ENCODE assay signal across 16 cellular contexts in the genomic region with DNA sequence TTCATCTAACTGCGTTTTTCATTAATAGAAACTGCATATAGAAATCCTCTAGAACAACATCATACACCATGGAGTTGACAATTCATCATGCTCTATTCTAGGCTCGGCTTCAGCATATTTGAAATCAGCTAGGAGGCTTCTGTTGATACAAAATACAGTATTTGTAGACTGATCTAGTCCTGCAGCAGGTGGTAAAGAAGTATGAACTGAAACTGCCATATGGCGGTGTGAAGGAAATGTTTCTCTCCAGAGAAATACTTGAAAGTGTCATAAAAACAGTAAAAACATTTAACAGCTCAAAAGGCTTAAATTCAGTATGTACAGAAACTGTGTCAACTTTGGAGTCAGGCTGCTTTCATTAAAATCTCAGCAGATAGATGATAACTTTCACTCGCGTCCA. TPM values are rescaled to one million over a fixed set of nuclear protein-coding genes. Genes with fewer than 3 reads are reported as not detected.
DNase-seq lines count a peak whose midpoint lies in the region; ATAC-seq and TF ChIP-seq lines count a peak whose summit lies in the region.
"Had no signal": no experiment of that assay in that cellular context is flagged by ENCODE, and none has a peak within 500 bp of the region (broad histone marks: within the 10 kb centered on the region; RNA-seq: fewer than 3 reads in every experiment).

No MANE protein-coding gene starts in this region.

- no peak for TF ChIP-seq POLR2A in vagina (IDR thresholded peaks at IDR 0.05)

- H3K4me1 ChIP-seq in vagina = no peaks in the 10 kb centered on the region
- H3K4me1 ChIP-seq in foreskin keratinocyte = no peaks in the 10 kb centered on the region

- no peaks in the 10 kb centered on the region for H3K9me3 ChIP-seq in vagina
- H3K9me3 ChIP-seq: neutrophil had no signal

- H3K9me3 Mint-ChIP-seq in stimulated activated effector memory CD8-positive, alpha-beta T cell treated with anti-CD3 and anti-CD28 coated beads, Interleukin-12 subunit alpha, Interleukin-12 subunit beta, amount 100 ng/mL, for 72 hours = no peaks in the 10 kb centered on the region
- H3K9me3 Mint-ChIP-seq: activated CD8-positive, alpha-beta T cell treated with anti-CD3 and anti-CD28 coated beads for 36 hours; GM23338 had no signal

- no peak overlapping the region for H3K27ac Mint-ChIP-seq in stimulated activated effector memory CD8-positive, alpha-beta T cell treated with anti-CD3 and anti-CD28 coated beads, Interleukin-12 subunit alpha, Interleukin-12 subunit beta, amount 100 ng/mL, for 72 hours
- H3K27ac Mint-ChIP-seq: activated CD8-positive, alpha-beta T cell treated with anti-CD3 and anti-CD28 coated beads for 36 hours; GM23338 had no signal

- H3K27me3 ChIP-seq in vagina (no peaks in the 10 kb centered on the region), foreskin keratinocyte (no peaks in the 10 kb centered on the region)
- H3K27me3 ChIP-seq: neutrophil had no signal

- no peak overlapping the region for H3K27ac ChIP-seq in vagina
- no peak overlapping the region for H3K27ac ChIP-seq in foreskin keratinocyte
- H3K27ac ChIP-seq: neutrophil had no signal

- no peak overlapping the region for H3K4me3 Mint-ChIP-seq in stimulated activated effector memory CD8-positive, alpha-beta T cell treated with anti-CD3 and anti-CD28 coated beads, Interleukin-12 subunit alpha, Interleukin-12 subunit beta, amount 100 ng/mL, for 72 hours
- H3K4me3 Mint-ChIP-seq: activated CD8-positive, alpha-beta T cell treated with anti-CD3 and anti-CD28 coated beads for 36 hours; GM23338 had no signal

- DNase-seq in inferior parietal cortex (ENCODE audit: extremely low spot score) (peak; percentile 34), vagina (ENCODE audit: extremely low spot score in 2 of 2) (no peak), foreskin keratinocyte (no peak), NCI-H2107 (lab: John Stamatoyannopoulos, UW) (no peak)
- no peak for DNase-seq in stimulated activated effector memory CD8-positive, alpha-beta T cell treated with anti-CD3 and anti-CD28 coated beads, Interleukin-12 subunit alpha, Interleukin-12 subunit beta, amount 100 ng/mL, for 72 hours (ENCODE audit: low spot score in 2 of 2)
- DNase-seq: activated CD8-positive, alpha-beta T cell treated with anti-CD3 and anti-CD28 coated beads for 36 hours; C1 segment of cervical spinal cord; NCI-H1417 had no signal

- no peaks in the 10 kb centered on the region for H3K36me3 ChIP-seq in vagina
- H3K36me3 ChIP-seq: neutrophil had no signal

- no peaks in the 10 kb centered on the region for H3K4me1 Mint-ChIP-seq in stimulated activated effector memory CD8-positive, alpha-beta T cell treated with anti-CD3 and anti-CD28 coated beads, Interleukin-12 subunit alpha, Interleukin-12 subunit beta, amount 100 ng/mL, for 72 hours

- no peaks in the 10 kb centered on the region for H3K36me3 Mint-ChIP-seq in stimulated activated effector memory CD8-positive, alpha-beta T cell treated with anti-CD3 and anti-CD28 coated beads, Interleukin-12 subunit alpha, Interleukin-12 subunit beta, amount 100 ng/mL, for 72 hours

- ATAC-seq in GM18858 (IDR thresholded peaks at IDR 0.05; ENCODE audit: unreplicated experiment) (peak; percentile 50), GM21515 (IDR thresholded peaks at IDR 0.05; ENCODE audit: unreplicated experiment) (peak; percentile 66), HG03103 (IDR thresholded peaks at IDR 0.05; ENCODE audit: low read depth, unreplicated experiment) (peak; percentile 67), foreskin keratinocyte (no peak)
- no peak for ATAC-seq in stimulated activated effector memory CD8-positive, alpha-beta T cell treated with anti-CD3 and anti-CD28 coated beads, Interleukin-12 subunit alpha, Interleukin-12 subunit beta, amount 100 ng/mL, for 72 hours
- ATAC-seq: activated CD8-positive, alpha-beta T cell treated with anti-CD3 and anti-CD28 coated beads for 36 hours; GM23338 had no signal

- no peak overlapping the region for H3K4me3 ChIP-seq in vagina
- H3K4me3 ChIP-seq: GM23338 had no signal

- TF ChIP-seq CTCF in vagina (IDR thresholded peaks at IDR 0.05) = no peak
- TF ChIP-seq CTCF in foreskin keratinocyte (conservative IDR thresholded peaks at IDR 0.05) = no peak

- intact Hi-C loops in vagina (cut with DNase I) = no loop called here

RNA-seq across cellular contexts. Expression of a gene that starts 32.0 kb away (rescaled TPM):
- total RNA-seq in vagina (0.25 TPM), foreskin keratinocyte (not detected in 2 replicates)
- polyA plus RNA-seq in foreskin keratinocyte = not detected in 2 replicates
- total RNA-seq: activated CD8-positive, alpha-beta T cell treated with anti-CD3 and anti-CD28 coated beads for 36 hours; dermis microvascular lymphatic vessel endothelial cell; lung microvascular endothelial cell; NCI-H460 had no signal

Comparison
In these comparisons a context has a peak if more than half of its experiments do, and no peak if none do; other contexts are left out.
1. ATAC-seq: peak in GM18858 (single experiment), GM21515 (single experiment) and HG03103 (single experiment); none in stimulated activated effector memory CD8-positive, alpha-beta T cell treated with anti-CD3 and anti-CD28 coated beads, Interleukin-12 subunit alpha, Interleukin-12 subunit beta, amount 100 ng/mL, for 72 hours (single experiment) and foreskin keratinocyte (single experiment).